11 cellular contexts compared by ENCODE assay signal in the genomic region with DNA sequence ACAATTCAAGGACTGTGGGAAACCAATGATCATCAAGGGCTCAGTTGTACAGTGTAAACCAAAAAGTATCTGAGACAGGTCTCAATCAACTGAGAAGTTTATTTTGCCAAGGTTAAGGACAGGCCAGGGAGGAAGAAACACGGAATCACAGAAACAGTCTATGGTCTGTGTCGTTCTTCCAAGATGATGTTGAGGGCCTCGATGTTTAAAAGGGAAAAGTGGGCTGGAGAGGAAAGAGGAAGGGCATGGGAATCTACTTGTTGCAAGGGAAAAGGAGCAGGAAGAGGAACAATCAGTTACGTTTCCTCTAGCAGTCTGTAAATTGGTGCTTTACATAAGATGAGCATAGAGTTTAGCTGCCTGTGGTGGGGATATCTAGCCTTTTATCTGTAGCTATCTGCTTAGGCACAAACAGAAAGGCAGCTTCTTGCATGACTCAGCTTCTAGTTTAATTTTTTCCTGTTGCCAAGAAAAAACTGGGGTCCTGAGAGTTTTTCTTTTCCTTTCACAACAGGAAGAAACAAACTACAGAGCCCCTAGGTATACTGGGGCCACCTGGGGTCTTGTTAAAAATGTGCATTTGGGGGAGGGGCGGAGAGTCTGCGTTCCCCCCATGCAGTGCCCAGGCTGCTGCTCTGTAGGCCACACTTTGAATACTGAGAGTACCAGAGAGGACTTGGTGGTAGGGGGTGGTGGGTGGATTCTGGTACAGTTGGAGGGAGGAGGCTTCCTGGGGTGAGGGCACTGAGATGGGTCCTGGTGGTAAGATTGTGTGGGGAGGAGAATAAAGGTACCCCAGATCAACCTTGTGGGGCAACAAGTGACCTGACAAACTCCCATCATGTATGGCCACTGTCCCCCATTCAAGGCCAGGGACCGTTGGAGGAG. TPM values are rescaled to one million over a fixed set of nuclear protein-coding genes. Genes with fewer than 3 reads are reported as not detected.
DNase-seq lines count a peak whose midpoint lies in the region; ATAC-seq and TF ChIP-seq lines count a peak whose summit lies in the region.
"Had no signal": no experiment of that assay in that cellular context is flagged by ENCODE, and none has a peak within 500 bp of the region (broad histone marks: within the 10 kb centered on the region; RNA-seq: fewer than 3 reads in every experiment).

No MANE protein-coding gene starts in this region.

- no peaks in the 10 kb centered on the region for H3K27me3 Mint-ChIP-seq in T-helper 2 cell treated with Interferon-gamma antibody and Interleukin-4, amounts not matched to agents 5 μg/mL and 100 μg/mL, for 36 hours (ENCODE audit: low read depth)

- ATAC-seq in gastroesophageal sphincter (no peak), HG03565 (IDR thresholded peaks at IDR 0.05; ENCODE audit: unreplicated experiment) (no peak)

- peaks cover 4 to 54% (median 21%) of the 10 kb centered on the region in 3 donors for H3K4me1 ChIP-seq in gastroesophageal sphincter

- no peaks in the 10 kb centered on the region for H3K36me3 ChIP-seq in H7 (replicated peaks; ENCODE audit: control insufficient read depth, insufficient read depth, low read length)
- H3K36me3 ChIP-seq in gastroesophageal sphincter: no peaks in the 10 kb centered on the region
- H3K36me3 ChIP-seq: cardiac muscle cell had no signal

- no peak overlapping the region for H3K27ac Mint-ChIP-seq in T-helper 2 cell treated with Interferon-gamma antibody and Interleukin-4, amounts not matched to agents 5 μg/mL and 100 μg/mL, for 36 hours

- H3K27me3 ChIP-seq in H7 (ENCODE audit: control insufficient read depth, insufficient read depth, low read length): no peaks in the 10 kb centered on the region
- H3K27me3 ChIP-seq in gastroesophageal sphincter: no peaks in the 10 kb centered on the region
- H3K27me3 ChIP-seq: cardiac muscle cell had no signal

- no peak overlapping the region for H3K4me3 Mint-ChIP-seq in T-helper 2 cell treated with Interferon-gamma antibody and Interleukin-4, amounts not matched to agents 5 μg/mL and 100 μg/mL, for 36 hours
- H3K4me3 Mint-ChIP-seq: natural killer cell had no signal

- DNase-seq in A172 (ENCODE audit: low spot score) (peak; percentile 80), H7 (peak; percentile 46), UCSD-AML1 (lab: John Stamatoyannopoulos, UW; ENCODE audit: unreplicated experiment) (no peak), MV-4-11 (lab: John Stamatoyannopoulos, UW) (no peak), inferior parietal cortex (ENCODE audit: extremely low spot score) (no peak)
- peak; percentile 41 for DNase-seq in T-helper 2 cell treated with Interferon-gamma antibody and Interleukin-4, amounts not matched to agents 5 μg/mL and 100 μg/mL, for 36 hours (ENCODE audit: low spot score)
- DNase-seq: natural killer cell, NCI-H774 had no signal

- no peak for TF ChIP-seq EP300 in gastroesophageal sphincter (IDR thresholded peaks at IDR 0.05)

- no peak for TF ChIP-seq CTCF in gastroesophageal sphincter (IDR thresholded peaks at IDR 0.05)

- H3K9me3 ChIP-seq in gastroesophageal sphincter: no peaks in the 10 kb centered on the region

- H3K4me1 Mint-ChIP-seq in T-helper 2 cell treated with Interferon-gamma antibody and Interleukin-4, amounts not matched to agents 5 μg/mL and 100 μg/mL, for 36 hours (ENCODE audit: low read depth): peaks cover 30% of the 10 kb centered on the region

- H3K36me3 Mint-ChIP-seq in T-helper 2 cell treated with Interferon-gamma antibody and Interleukin-4, amounts not matched to agents 5 μg/mL and 100 μg/mL, for 36 hours (ENCODE audit: low read depth): no peaks in the 10 kb centered on the region
- H3K36me3 Mint-ChIP-seq: natural killer cell had no signal

- no peak overlapping the region for H3K4me3 ChIP-seq in H7 (ENCODE audit: insufficient read depth, low read depth, low read length)
- no peak overlapping the region for H3K4me3 ChIP-seq in gastroesophageal sphincter
- H3K4me3 ChIP-seq: cardiac muscle cell had no signal

- 68 to 81% methylated on average over 6 to 7 of the region's 7 CpGs for WGBS in gastroesophageal sphincter (ENCODE audit: low coverage in 1 of 2), 2 donors

- no peak for TF ChIP-seq POLR2A in gastroesophageal sphincter (IDR thresholded peaks at IDR 0.05)

- H3K9me3 Mint-ChIP-seq in T-helper 2 cell treated with Interferon-gamma antibody and Interleukin-4, amounts not matched to agents 5 μg/mL and 100 μg/mL, for 36 hours: no peaks in the 10 kb centered on the region
- H3K9me3 Mint-ChIP-seq: natural killer cell had no signal

- peak overlapping the region in 3 of 4 donors; percentile 38 to 81 (median 68) for H3K27ac ChIP-seq in gastroesophageal sphincter

RNA-seq across cellular contexts. Expression of a gene that starts 35.3 kb away (rescaled TPM):
- total RNA-seq in A172 (2014; rRNA removed; shearing (Covaris generic)): 446 and 456 TPM in 2 replicates
- total RNA-seq in H7 (2014; rRNA removed; shearing (Covaris generic)): 203 and 216 TPM in 2 replicates
- 100 to 1,000 TPM in 3 of 4 donors, 10 to 100 TPM in 1; 88.0 to 190 (median 177) TPM for total RNA-seq in gastroesophageal sphincter

Comparison
In these comparisons a context has a peak if more than half of its experiments do, and no peak if none do; other contexts are left out.
1. DNase-seq: peak in A172 (single experiment), H7 (single experiment) and T-helper 2 cell treated with Interferon-gamma antibody and Interleukin-4, amounts not matched to agents 5 μg/mL and 100 μg/mL, for 36 hours (single experiment); none in UCSD-AML1 (single experiment), MV-4-11 (single experiment) and inferior parietal cortex (single experiment).